ENCODE assay signal across 9 cellular contexts in the genomic region with DNA sequence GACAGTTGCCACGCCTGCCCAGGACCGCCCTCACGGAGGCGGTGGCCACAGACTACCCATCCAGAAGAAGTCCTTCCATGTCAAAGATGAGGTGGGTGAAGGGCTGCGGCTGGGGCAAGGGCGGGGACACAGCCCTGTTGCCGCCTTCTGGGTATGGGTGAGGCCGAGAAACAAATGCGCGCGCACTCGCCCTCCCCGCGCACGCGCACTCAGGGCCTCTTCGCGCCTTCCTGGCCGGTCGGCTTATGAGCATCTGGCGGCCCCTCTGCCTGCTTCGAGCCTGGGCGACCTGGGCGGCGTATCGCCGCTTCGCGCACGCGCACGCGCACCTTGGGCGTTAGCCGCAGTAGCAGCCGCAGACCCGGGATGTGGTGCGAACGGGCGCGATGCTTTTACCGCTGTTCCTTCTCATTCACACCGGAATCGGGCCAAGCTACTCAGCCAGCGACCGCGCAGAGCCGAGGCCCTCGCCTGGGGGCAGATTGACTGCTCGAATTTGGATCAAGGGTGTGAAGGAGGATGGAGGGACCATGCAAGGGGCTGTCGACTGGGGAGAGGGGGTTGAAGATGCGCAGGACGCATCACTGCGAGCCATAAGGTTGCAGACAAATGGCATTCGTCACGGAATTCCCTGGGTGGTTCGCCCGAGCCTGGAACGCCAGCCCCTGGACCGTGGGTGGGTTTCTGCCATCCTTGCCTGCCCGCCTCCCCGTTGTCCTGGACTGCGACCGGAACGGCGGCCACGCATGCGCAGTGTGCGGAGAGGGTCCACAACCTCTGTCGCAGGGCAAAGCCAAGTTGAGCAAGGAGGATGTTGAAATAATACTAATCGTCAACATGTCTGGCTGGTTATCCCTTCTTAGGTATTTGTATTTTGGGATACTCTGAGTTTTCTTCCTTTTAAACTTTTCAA.
DNase-seq lines count a peak whose midpoint lies in the region; TF ChIP-seq lines count a peak whose summit lies in the region.
"Had no signal": no experiment of that assay in that cellular context is flagged by ENCODE, and none has a peak within 500 bp of the region (broad histone marks: within the 10 kb centered on the region; RNA-seq: fewer than 3 reads in every experiment).

No MANE protein-coding gene starts in this region.

- POLR2A ChIA-PET in BJ (lab: Charles Lee): no interaction called here
- POLR2A ChIA-PET in SK-N-SH (lab: Yijun Ruan, JAX): no interaction called here

- no peak for TF ChIP-seq EP300 in SK-N-SH (IDR thresholded peaks at IDR 0.05; ENCODE audit: borderline replicate concordance in 1 of 2, low read depth in 1 of 2, low read length in 1 of 2)

- no peaks in the 10 kb centered on the region for H3K9me2 ChIP-seq in SK-N-SH

- H3K27me3 ChIP-seq in BJ (ENCODE audit: control insufficient read depth, insufficient read depth, low read length) (no peaks in the 10 kb centered on the region), brain microvascular endothelial cell (replicated peaks) (no peaks in the 10 kb centered on the region), SK-N-SH (ENCODE audit: insufficient read depth) (no peaks in the 10 kb centered on the region)

- H3K36me3 ChIP-seq in BJ (ENCODE audit: control insufficient read depth, insufficient read depth, low read length): no peaks in the 10 kb centered on the region
- no peaks in the 10 kb centered on the region for H3K36me3 ChIP-seq in brain microvascular endothelial cell (replicated peaks)
- no peaks in the 10 kb centered on the region for H3K36me3 ChIP-seq in SK-N-SH (replicated peaks in 1 of 2; ENCODE audit: control insufficient read depth in 1 of 2, insufficient read depth in 2 of 2, low read length in 1 of 2)

- no peak overlapping the region for H2AFZ ChIP-seq in SK-N-SH (ENCODE audit: low read depth)

- no CpG with 5 or more reads among the region's 71 CpGs for WGBS in SK-N-SH (ENCODE audit: low lambda C conversion rate)

- H3K4me1 ChIP-seq in SK-N-SH (ENCODE audit: control insufficient read depth in 1 of 2, insufficient read depth in 2 of 2, low read depth in 1 of 2, low read length in 1 of 2): no peaks in the 10 kb centered on the region

- no peak for TF ChIP-seq RAD21 in SK-N-SH (IDR thresholded peaks at IDR 0.05; ENCODE audit: low read length)

- H3K4me3 ChIP-seq in BJ (ENCODE audit: low read depth, low read length) (peak overlapping the region; percentile 53), skin epidermis (peak overlapping the region in 6 of 7 experiments; percentile 1 to 40 (median 24)), brain microvascular endothelial cell (ENCODE audit: low read depth, low read length) (no peak overlapping the region), SK-N-SH (ENCODE audit: low read depth in 2 of 2, low read length in 1 of 2) (no peak overlapping the region)

- no peak overlapping the region for H3K9ac ChIP-seq in SK-N-SH

- peak overlapping the region in 1 of 21 experiments; percentile 18 for H3K27ac ChIP-seq in skin epidermis
- H3K27ac ChIP-seq in brain microvascular endothelial cell: no peak overlapping the region
- no peak overlapping the region for H3K27ac ChIP-seq in SK-N-SH (ENCODE audit: low read depth in 2 of 2, low read length in 1 of 2)

- H3K9me3 ChIP-seq in SK-N-SH: no peaks in the 10 kb centered on the region

- H3K79me2 ChIP-seq in SK-N-SH (ENCODE audit: insufficient read depth): no peaks in the 10 kb centered on the region

- DNase-seq in BJ (ENCODE audit: low read depth): no peak
- DNase-seq in T-helper 1 cell: peak in 4 of 5 donors; percentile 52 to 63 (median 60)
- peak; percentile 2 for DNase-seq in cortex of kidney (lab: John Stamatoyannopoulos, UW)
- DNase-seq in brain microvascular endothelial cell: no peak
- no peak for DNase-seq in NCI-H82 treated with DMSO at 0.1 percent for 48 hours (lab: John Stamatoyannopoulos, UW; ENCODE audit: unreplicated experiment)
- no peak for DNase-seq in SK-N-SH
- no peak for DNase-seq in GM10266 (ENCODE audit: extremely low spot score)
- DNase-seq: NCI-H2081 treated with DMSO at 0.1 percent for 48 hours had no signal

- in situ Hi-C loops in brain microvascular endothelial cell (cut with HindIII; ENCODE audit: low pct_ligation_motif_present, low sequenced_read_pairs): no loop called here

- no peak for TF ChIP-seq CTCF in BJ (IDR thresholded peaks at IDR 0.05; ENCODE audit: insufficient read depth, low read depth, low read length)
- TF ChIP-seq CTCF in brain microvascular endothelial cell (IDR thresholded peaks at IDR 0.05; ENCODE audit: low read depth, low read length, missing control alignments): no peak
- TF ChIP-seq CTCF in SK-N-SH (IDR thresholded peaks at IDR 0.05): no peak
- no peak for TF ChIP-seq CTCF in GM10266 (IDR thresholded peaks at IDR 0.05; ENCODE audit: control insufficient read depth, insufficient read depth, low read depth, missing control alignments)

- no peaks in the 10 kb centered on the region for H3F3A ChIP-seq in SK-N-SH (replicated peaks; ENCODE audit: insufficient read depth)

- H4K20me1 ChIP-seq in SK-N-SH (ENCODE audit: insufficient read depth): no peaks in the 10 kb centered on the region

- no peak overlapping the region for H3K4me2 ChIP-seq in SK-N-SH

- CTCF ChIA-PET in BJ (lab: Yijun Ruan, JAX) (no interaction called here), SK-N-SH (lab: Yijun Ruan, JAX) (no interaction called here)

TF ChIP-seq in SK-N-SH, 30 proteins besides CTCF, POLR2A, EP300 and RAD21:
- TF ChIP-seq JUND (IDR thresholded peaks at IDR 0.05) (no peak), FOXM1 (IDR thresholded peaks at IDR 0.05; ENCODE audit: low read depth) (no peak), TEAD4 (IDR thresholded peaks at IDR 0.05; ENCODE audit: borderline replicate concordance, insufficient read depth) (no peak), FOXJ3 (CRISPR knock-in tag; IDR thresholded peaks at IDR 0.05) (no peak), SIN3A (IDR thresholded peaks at IDR 0.05; ENCODE audit: borderline replicate concordance, low read depth, low read length) (no peak), TCF12 (IDR thresholded peaks at IDR 0.05) (no peak), SMC3 (IDR thresholded peaks at IDR 0.05; ENCODE audit: low read depth, low read length) (no peak), NFIC (IDR thresholded peaks at IDR 0.05; ENCODE audit: borderline replicate concordance) (no peak)
- TF ChIP-seq, protein P1, sequence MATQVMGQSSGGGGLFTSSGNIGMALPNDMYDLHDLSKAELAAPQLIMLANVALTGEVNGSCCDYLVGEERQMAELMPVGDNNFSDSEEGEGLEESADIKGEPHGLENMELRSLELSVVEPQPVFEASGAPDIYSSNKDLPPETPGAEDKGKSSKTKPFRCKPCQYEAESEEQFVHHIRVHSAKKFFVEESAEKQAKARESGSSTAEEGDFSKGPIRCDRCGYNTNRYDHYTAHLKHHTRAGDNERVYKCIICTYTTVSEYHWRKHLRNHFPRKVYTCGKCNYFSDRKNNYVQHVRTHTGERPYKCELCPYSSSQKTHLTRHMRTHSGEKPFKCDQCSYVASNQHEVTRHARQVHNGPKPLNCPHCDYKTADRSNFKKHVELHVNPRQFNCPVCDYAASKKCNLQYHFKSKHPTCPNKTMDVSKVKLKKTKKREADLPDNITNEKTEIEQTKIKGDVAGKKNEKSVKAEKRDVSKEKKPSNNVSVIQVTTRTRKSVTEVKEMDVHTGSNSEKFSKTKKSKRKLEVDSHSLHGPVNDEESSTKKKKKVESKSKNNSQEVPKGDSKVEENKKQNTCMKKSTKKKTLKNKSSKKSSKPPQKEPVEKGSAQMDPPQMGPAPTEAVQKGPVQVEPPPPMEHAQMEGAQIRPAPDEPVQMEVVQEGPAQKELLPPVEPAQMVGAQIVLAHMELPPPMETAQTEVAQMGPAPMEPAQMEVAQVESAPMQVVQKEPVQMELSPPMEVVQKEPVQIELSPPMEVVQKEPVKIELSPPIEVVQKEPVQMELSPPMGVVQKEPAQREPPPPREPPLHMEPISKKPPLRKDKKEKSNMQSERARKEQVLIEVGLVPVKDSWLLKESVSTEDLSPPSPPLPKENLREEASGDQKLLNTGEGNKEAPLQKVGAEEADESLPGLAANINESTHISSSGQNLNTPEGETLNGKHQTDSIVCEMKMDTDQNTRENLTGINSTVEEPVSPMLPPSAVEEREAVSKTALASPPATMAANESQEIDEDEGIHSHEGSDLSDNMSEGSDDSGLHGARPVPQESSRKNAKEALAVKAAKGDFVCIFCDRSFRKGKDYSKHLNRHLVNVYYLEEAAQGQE (IDR thresholded peaks at IDR 0.05; ENCODE audit: low read depth, low read length): no peak
- TF ChIP-seq, protein P2, sequence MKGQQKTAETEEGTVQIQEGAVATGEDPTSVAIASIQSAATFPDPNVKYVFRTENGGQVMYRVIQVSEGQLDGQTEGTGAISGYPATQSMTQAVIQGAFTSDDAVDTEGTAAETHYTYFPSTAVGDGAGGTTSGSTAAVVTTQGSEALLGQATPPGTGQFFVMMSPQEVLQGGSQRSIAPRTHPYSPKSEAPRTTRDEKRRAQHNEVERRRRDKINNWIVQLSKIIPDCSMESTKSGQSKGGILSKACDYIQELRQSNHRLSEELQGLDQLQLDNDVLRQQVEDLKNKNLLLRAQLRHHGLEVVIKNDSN (IDR thresholded peaks at IDR 0.05; ENCODE audit: borderline replicate concordance, low read depth): no peak
- TF ChIP-seq, protein P3, sequence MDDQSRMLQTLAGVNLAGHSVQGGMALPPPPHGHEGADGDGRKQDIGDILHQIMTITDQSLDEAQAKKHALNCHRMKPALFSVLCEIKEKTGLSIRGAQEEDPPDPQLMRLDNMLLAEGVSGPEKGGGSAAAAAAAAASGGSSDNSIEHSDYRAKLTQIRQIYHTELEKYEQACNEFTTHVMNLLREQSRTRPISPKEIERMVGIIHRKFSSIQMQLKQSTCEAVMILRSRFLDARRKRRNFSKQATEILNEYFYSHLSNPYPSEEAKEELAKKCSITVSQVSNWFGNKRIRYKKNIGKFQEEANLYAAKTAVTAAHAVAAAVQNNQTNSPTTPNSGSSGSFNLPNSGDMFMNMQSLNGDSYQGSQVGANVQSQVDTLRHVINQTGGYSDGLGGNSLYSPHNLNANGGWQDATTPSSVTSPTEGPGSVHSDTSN (IDR thresholded peaks at IDR 0.05): no peak

Comparison
In these comparisons a context has a peak if more than half of its experiments do, and no peak if none do; other contexts are left out.
1. DNase-seq: peak in T-helper 1 cell (4 of 5) and cortex of kidney (single experiment); none in BJ (single experiment), brain microvascular endothelial cell (single experiment), NCI-H82 treated with DMSO at 0.1 percent for 48 hours (single experiment), SK-N-SH (single experiment) and GM10266 (single experiment).
2. H3K4me3 ChIP-seq: peak in BJ (single experiment) and skin epidermis (6 of 7); none in brain microvascular endothelial cell (single experiment) and SK-N-SH (0 of 2).